ENCODE assay signal across 11 cellular contexts in the genomic region with DNA sequence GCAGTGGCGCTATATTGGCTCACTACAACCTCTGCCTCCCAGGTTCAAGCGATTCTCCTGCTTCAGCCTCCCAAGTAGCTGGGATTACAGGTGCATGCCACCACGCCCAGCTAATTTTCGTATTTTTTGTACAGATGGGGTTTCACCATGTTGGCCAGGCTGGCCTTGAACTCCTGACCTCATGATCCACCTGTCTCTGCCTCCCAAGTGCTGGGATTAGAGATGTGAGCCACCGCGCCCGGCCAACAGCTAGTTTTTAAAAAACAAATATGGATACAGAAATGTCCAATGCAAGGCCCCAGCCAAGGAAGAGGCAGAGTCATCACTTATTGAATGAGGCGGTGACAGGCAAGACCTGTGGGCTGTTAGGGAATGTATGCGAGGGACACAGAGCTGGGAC. TPM values are rescaled to one million over a fixed set of nuclear protein-coding genes. Genes with fewer than 3 reads are reported as not detected.
"Had no signal": no experiment of that assay in that cellular context is flagged by ENCODE, and none has a peak within 500 bp of the region (broad histone marks: within the 10 kb centered on the region; RNA-seq: fewer than 3 reads in every experiment).

No MANE protein-coding gene starts in this region.

RNA-seq across cellular contexts. Expression of a gene that starts 17.3 kb away (rescaled TPM):
- total RNA-seq: osteocyte, psoas muscle had no signal

RNA-seq across cellular contexts. Expression of a gene that starts 30.8 kb away (rescaled TPM):
- total RNA-seq: naive thymus-derived CD8-positive, alpha-beta T cell; natural killer cell treated with Interleukin-12 subunit alpha and Interleukin-12 subunit beta and Interleukin-15 and Interleukin-18, amount 100 ng/mL, for 72 hours; neural crest cell; omental fat pad; osteocyte; renal cortical epithelial cell; suprapubic skin; transverse colon; ureter; vagina had no signal
